ENCODE assay signal across 28 cellular contexts in the genomic region with DNA sequence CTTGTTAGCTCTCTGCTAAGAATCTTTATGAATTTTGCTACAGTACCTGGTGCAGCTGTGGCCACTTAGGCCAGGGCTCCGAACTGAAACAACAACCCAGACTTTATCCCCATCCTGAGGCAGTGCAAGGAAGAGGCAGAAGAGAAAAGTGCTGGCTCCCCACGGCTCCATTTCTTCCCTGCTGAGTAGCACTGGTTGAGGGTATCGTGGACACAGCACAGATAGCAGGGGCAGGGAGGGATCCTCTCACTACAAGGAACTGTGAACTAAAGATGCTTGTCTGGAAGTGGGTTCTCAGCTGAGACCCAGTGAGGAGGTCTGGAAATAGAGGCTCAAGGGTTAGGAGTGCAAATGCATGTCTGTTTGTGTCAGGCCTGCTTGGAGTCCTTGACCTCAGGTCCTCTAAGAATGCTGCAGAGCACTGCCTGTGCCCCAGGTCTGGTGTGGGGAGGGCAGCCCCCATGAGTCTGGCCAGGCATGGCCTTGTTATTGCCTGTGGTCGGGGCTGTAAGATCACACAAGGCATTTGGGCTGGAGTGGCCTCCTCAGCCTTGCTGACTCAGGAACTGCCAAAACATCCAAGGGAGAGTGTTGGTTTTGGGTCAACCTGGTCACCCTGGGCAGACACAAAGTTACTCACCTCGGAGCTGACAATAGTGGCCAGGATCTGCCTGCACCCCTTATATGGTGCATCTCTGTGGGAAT. TPM values are rescaled to one million over a fixed set of nuclear protein-coding genes. Genes with fewer than 3 reads are reported as not detected.
"Had no signal": no experiment of that assay in that cellular context is flagged by ENCODE, and none has a peak within 500 bp of the region (broad histone marks: within the 10 kb centered on the region; RNA-seq: fewer than 3 reads in every experiment).

No MANE protein-coding gene starts in this region.

- H3K27ac ChIP-seq: esophagus squamous epithelium, heart right ventricle, left ventricle myocardium inferior, lower lobe of right lung, psoas muscle, testis, tibial nerve, upper lobe of left lung had no signal

- DNase-seq: cortex of kidney; effector memory CD8-positive, alpha-beta T cell; erythroblast; esophagus squamous epithelium; foreskin melanocyte; glutamatergic neuron; heart right ventricle; hippocampal formation; left colon; left ventricle myocardium inferior; lower lobe of right lung; naive B cell; nephron progenitor cell; nucleus accumbens; psoas muscle; right cardiac atrium; small intestine; stimulated activated CD4-positive, alpha-beta T cell treated with anti-CD3 and anti-CD28 coated beads, Interleukin-12 subunit alpha, Interleukin-12 subunit beta, amount 100 ng/mL, for 4 hours; stimulated activated CD4-positive, alpha-beta T cell treated with anti-CD3 and anti-CD28 coated beads, Interleukin-1b, Interleukin-23, amount 100 ng/mL, for 48 hours; stimulated activated CD4-positive, alpha-beta T cell treated with anti-CD3 and anti-CD28 coated beads, Interleukin-4, amount 100 ng/mL, for 1 hour; stimulated activated CD8-positive, alpha-beta memory T cell treated with anti-CD3 and anti-CD28 coated beads, Interleukin-4, amount 100 ng/mL, for 48 hours; stimulated activated naive CD8-positive, alpha-beta T cell treated with anti-CD3 and anti-CD28 coated beads, Interleukin-15, Interleukin-2, amounts not matched to agents 100 U/mL and 50 U/mL, for 24 hours; substantia nigra; testis had no signal

- H3K4me3 ChIP-seq: esophagus squamous epithelium, heart right ventricle, left ventricle myocardium inferior, lower lobe of right lung, psoas muscle, testis, tibial nerve, upper lobe of left lung had no signal

- H3K4me1 Mint-ChIP-seq: naive B cell, nephron progenitor cell had no signal

- H3K36me3 ChIP-seq: esophagus squamous epithelium, heart right ventricle, left ventricle myocardium inferior, lower lobe of right lung, tibial nerve, upper lobe of left lung had no signal

- H3K27ac Mint-ChIP-seq: effector memory CD8-positive, alpha-beta T cell; naive B cell; nephron progenitor cell had no signal

- H3K36me3 Mint-ChIP-seq: naive B cell had no signal

- H3K9me3 Mint-ChIP-seq: effector memory CD8-positive, alpha-beta T cell had no signal

- H3K9me3 ChIP-seq: esophagus squamous epithelium, lower lobe of right lung, psoas muscle, testis, tibial nerve, upper lobe of left lung had no signal

- H3K27me3 ChIP-seq: esophagus squamous epithelium, heart right ventricle, testis, tibial nerve, upper lobe of left lung had no signal

- ATAC-seq: effector memory CD8-positive, alpha-beta T cell; heart right ventricle; left colon; psoas muscle; right cardiac atrium; stimulated activated naive CD8-positive, alpha-beta T cell treated with anti-CD3 and anti-CD28 coated beads, Interleukin-15, Interleukin-2, amounts not matched to agents 100 U/mL and 50 U/mL, for 24 hours had no signal

- H3K4me1 ChIP-seq: esophagus squamous epithelium, heart right ventricle, left ventricle myocardium inferior, lower lobe of right lung, psoas muscle, testis, tibial nerve, upper lobe of left lung had no signal

- H3K4me3 Mint-ChIP-seq: effector memory CD8-positive, alpha-beta T cell; naive B cell; nephron progenitor cell had no signal

RNA-seq across cellular contexts. Expression of a gene that starts 58.1 kb away (rescaled TPM):
- total RNA-seq: dermis microvascular lymphatic vessel endothelial cell, mononuclear cell, tibial nerve had no signal
